Comparison of ENCODE assay signal across 4 cellular contexts in genomic region chr19:38261942-38262341, GRCh38. TPM values are rescaled to one million over a fixed set of nuclear protein-coding genes. Genes with fewer than 3 reads are reported as not detected.
"Had no signal": no experiment of that assay in that cellular context is flagged by ENCODE, and none has a peak within 500 bp of the region (broad histone marks: within the 10 kb centered on the region; RNA-seq: fewer than 3 reads in every experiment).

No MANE protein-coding gene starts in this region.

RNA-seq across cellular contexts. Expression of gene PPP1R14A, which starts 5.8 kb away (rescaled TPM):
- total RNA-seq: H4, HepG2, HT1080 had no signal
- polyA plus RNA-seq: HepG2 had no signal

RNA-seq across cellular contexts. Expression of gene C19orf33, which starts 42.1 kb away (rescaled TPM):
- total RNA-seq: H4, HFFc6 had no signal
